ENCODE assay signal across 8 cellular contexts in genomic region chr18:3525870-3526420, GRCh38.
DNase-seq lines count a peak whose midpoint lies in the region; ATAC-seq, FAIRE-seq and TF ChIP-seq lines count a peak whose summit lies in the region.

No MANE protein-coding gene starts in this region.

- BruUV-seq in GM12878 (replicated peaks; lab: Mats Ljungman, UMichigan): no TSS peak

- POLR2A ChIA-PET in CD8-positive, alpha-beta memory T cell (lab: Charles Lee): interaction anchor here (0.5 to 1.7 kb wide), 4 partner anchors 67 to 751 kb away, joined by 4 to 5 read pairs (median 5); partner anchors contain the start of gene TGIF1
- POLR2A ChIA-PET in GM12878 (lab: Charles Lee): interaction anchor here (0.6 to 2.4 kb wide), 14 partner anchors 10 to 279 kb away, joined by 3 to 12 read pairs (median 5); no protein-coding TSS in a partner anchor

- no peak for TF ChIP-seq POLR2A in GM12878 (IDR thresholded peaks at IDR 0.05; ENCODE audit: low read depth, low read length)

- peak overlapping the region; percentile 62 for H3K4me2 ChIP-seq in GM12878 (ENCODE audit: control insufficient read depth, insufficient read depth)

- peaks cover 0 to 6% (median 0%) of the 10 kb centered on the region in 3 donors for H3K36me3 Mint-ChIP-seq in CD8-positive, alpha-beta memory T cell

- peak overlapping the region in 7 of 8 donors; percentile 2 to 93 (median 71) for H3K27ac Mint-ChIP-seq in CD8-positive, alpha-beta memory T cell

- no peaks in the 10 kb centered on the region for H3K27me3 ChIP-seq in CD8-positive, alpha-beta memory T cell (ENCODE audit: insufficient read depth, low read length, poor library complexity, severe bottlenecking)
- no peaks in the 10 kb centered on the region for H3K27me3 ChIP-seq in GM12878 (replicated peaks in 1 of 2; ENCODE audit: control insufficient read depth in 2 of 2, insufficient read depth in 2 of 2, low read length in 1 of 2)

- peak; percentile 73 to 82; a peak in 2 of 4 replicates for TF ChIP-seq EP300 in GM12878 (IDR thresholded peaks at IDR 0.05; ENCODE audit: borderline replicate concordance in 1 of 2, control insufficient read depth in 1 of 2, low read depth in 2 of 2, low read length in 2 of 2)

- H3K79me2 ChIP-seq in GM12878 (ENCODE audit: control insufficient read depth, insufficient read depth, low read length): no peaks in the 10 kb centered on the region

- CTCF ChIA-PET in CD8-positive, alpha-beta memory T cell (lab: Charles Lee): interaction anchor here (0.6 to 1.5 kb wide), 4 partner anchors 9 to 71 kb away, joined by 3 to 6 read pairs (median 4); no protein-coding TSS in a partner anchor
- CTCF ChIA-PET in GM12878 (lab: Yijun Ruan, JAX): interaction anchor here (0.7 to 4.1 kb wide), 14 partner anchors 14 to 248 kb away, joined by 3 to 23 read pairs (median 6); no protein-coding TSS in a partner anchor

- H2AFZ ChIP-seq in GM12878 (ENCODE audit: control insufficient read depth, low read depth, low read length): no peak overlapping the region; the same call in 1 of the 2 replicates

- RAD21 ChIA-PET in GM12878 (lab: Charles Lee; ENCODE audit: unreplicated experiment): interaction anchor here (0.5 to 3.6 kb wide), 25 partner anchors 13 to 785 kb away, joined by 3 to 36 read pairs (median 7); no protein-coding TSS in a partner anchor

- SMC1A ChIA-PET in GM12878 (lab: Charles Lee; ENCODE audit: uncharacterized antibody, unreplicated experiment): interaction anchor here (0.6 to 3.8 kb wide), 27 partner anchors 9 to 247 kb away, joined by 3 to 54 read pairs (median 4); no protein-coding TSS in a partner anchor

- H3K4me3 ChIP-seq in CD8-positive, alpha-beta memory T cell (ENCODE audit: low read length): peak overlapping the region; percentile 26
- peak overlapping the region; percentile 16 for H3K4me3 ChIP-seq in GM12878

- peak overlapping the region; percentile 28 to 90 (median 77) for H3K4me3 Mint-ChIP-seq in CD8-positive, alpha-beta memory T cell

- no peak overlapping the region for H3K9ac ChIP-seq in GM12878 (ENCODE audit: control insufficient read depth, insufficient read depth, low read length)

- ATAC-seq in HG03442 (IDR thresholded peaks at IDR 0.05; ENCODE audit: unreplicated experiment) (peak; percentile 80), GM12878 (peak; percentile 83)

- peaks cover 13% of the 10 kb centered on the region for H3K4me1 ChIP-seq in CD8-positive, alpha-beta memory T cell (ENCODE audit: insufficient read depth, low read length)
- H3K4me1 ChIP-seq in GM12878 (ENCODE audit: control insufficient read depth, insufficient read depth, low read length): peaks cover 12% of the 10 kb centered on the region

- no peaks in the 10 kb centered on the region for H3K36me3 ChIP-seq in CD8-positive, alpha-beta memory T cell (ENCODE audit: insufficient read depth, low read length)
- H3K36me3 ChIP-seq in GM12878 (ENCODE audit: control insufficient read depth in 2 of 2, insufficient read depth in 2 of 2, low read length in 1 of 2): no peaks in the 10 kb centered on the region

- intact Hi-C loops in GM12878 (cut with micrococcal nuclease; ENCODE audit: unreplicated experiment): loop anchor here (1.0 to 5.0 kb wide), 2 partner anchors 60 to 79 kb away; no protein-coding TSS in a partner anchor

- no peaks in the 10 kb centered on the region for H3K27me3 Mint-ChIP-seq in CD8-positive, alpha-beta memory T cell

- H3K27ac ChIP-seq in CD8-positive, alpha-beta memory T cell (ENCODE audit: low read depth, low read length): no peak overlapping the region
- no peak overlapping the region for H3K27ac ChIP-seq in GM12878 (ENCODE audit: control insufficient read depth, insufficient read depth)

- FAIRE-seq in GM12878 (lab: Jason Lieb, UNC) (no peak), HTR-8/SVneo (lab: Jason Lieb, UNC) (no peak)

- H4K20me1 ChIP-seq in GM12878 (ENCODE audit: control insufficient read depth, insufficient read depth): no peaks in the 10 kb centered on the region

- DNase-seq in CD8-positive, alpha-beta memory T cell: peak; percentile 9 to 75 (median 26)
- DNase-seq in GM19240 (ENCODE audit: insufficient read length, low spot score) (peak; percentile 19), SKM-1 (lab: John Stamatoyannopoulos, UW; ENCODE audit: unreplicated experiment) (peak; percentile 25), GM12878 (ENCODE audit: low read depth, low spot score) (peak; percentile 65), putamen (ENCODE audit: low spot score) (peak; percentile 67), HPDE6-E6E7 (ENCODE audit: extremely low spot score) (no peak), HTR-8/SVneo (ENCODE audit: insufficient read length, low spot score) (no peak)

- peaks cover 16 to 19% (median 19%) of the 10 kb centered on the region in 3 donors for H3K4me1 Mint-ChIP-seq in CD8-positive, alpha-beta memory T cell

- peaks cover 0 to 9% (median 8%) of the 10 kb centered on the region in 5 donors for H3K9me3 Mint-ChIP-seq in CD8-positive, alpha-beta memory T cell

- no peak for TF ChIP-seq CTCF in GM12878 (IDR thresholded peaks at IDR 0.05 in 2 of 3, conservative IDR thresholded peaks at IDR 0.05 in 1 of 3; ENCODE audit: control insufficient read depth in 2 of 3, extremely low read depth in 1 of 3, insufficient read depth in 1 of 3, low read depth in 3 of 3, low read length in 3 of 3)

- no peaks in the 10 kb centered on the region for H3K9me3 ChIP-seq in CD8-positive, alpha-beta memory T cell (ENCODE audit: low read length)
- peaks cover 7% of the 10 kb centered on the region; the same call in 2 of the 3 replicates for H3K9me3 ChIP-seq in GM12878 (replicated peaks; ENCODE audit: control insufficient read depth, insufficient read depth, low read length)

- in situ Hi-C loops in GM12878 (cut with MboI): no loop called here

- 0 out of 2 replicates have a peak, but pooled peaks have one; percentile 3 for TF ChIP-seq RAD21 in GM12878 (IDR thresholded peaks at IDR 0.05; ENCODE audit: insufficient read depth, low read depth, low read length)

- WGBS in GM12878 (ENCODE audit: insufficient coverage, insufficient replicate concordance, low lambda C conversion rate, missing lambda C conversion rate): 3% methylated on average over 10 of the region's 10 CpGs

TF ChIP-seq in GM12878, 131 proteins besides CTCF, POLR2A, EP300 and RAD21 (continues in another document):
- TF ChIP-seq KAT2A (conservative IDR thresholded peaks at IDR 0.05; ENCODE audit: control insufficient read depth, low read depth, low read length) (no peak), TBL1XR1 (IDR thresholded peaks at IDR 0.05; ENCODE audit: low read depth, low read length) (peak; percentile 75), HDGF (IDR thresholded peaks at IDR 0.05) (no peak; the same call in 1 of the 2 replicates), ATF7 (IDR thresholded peaks at IDR 0.05; ENCODE audit: low read depth) (peak; percentile 78), ESRRA (IDR thresholded peaks at IDR 0.05; ENCODE audit: low read length) (peak; percentile 89; the same call in 1 of the 2 replicates), TAF1 (IDR thresholded peaks at IDR 0.05; ENCODE audit: borderline replicate concordance, low read depth, low read length) (no peak), STAT1 (conservative IDR thresholded peaks at IDR 0.05) (no peak), ZNF687 (IDR thresholded peaks at IDR 0.05) (peak; percentile 66), KLF5 (IDR thresholded peaks at IDR 0.05; ENCODE audit: partially characterized antibody) (no peak), MYB (IDR thresholded peaks at IDR 0.05; ENCODE audit: borderline replicate concordance, low read depth, low read length) (no peak)
- TF ChIP-seq, protein P1, sequence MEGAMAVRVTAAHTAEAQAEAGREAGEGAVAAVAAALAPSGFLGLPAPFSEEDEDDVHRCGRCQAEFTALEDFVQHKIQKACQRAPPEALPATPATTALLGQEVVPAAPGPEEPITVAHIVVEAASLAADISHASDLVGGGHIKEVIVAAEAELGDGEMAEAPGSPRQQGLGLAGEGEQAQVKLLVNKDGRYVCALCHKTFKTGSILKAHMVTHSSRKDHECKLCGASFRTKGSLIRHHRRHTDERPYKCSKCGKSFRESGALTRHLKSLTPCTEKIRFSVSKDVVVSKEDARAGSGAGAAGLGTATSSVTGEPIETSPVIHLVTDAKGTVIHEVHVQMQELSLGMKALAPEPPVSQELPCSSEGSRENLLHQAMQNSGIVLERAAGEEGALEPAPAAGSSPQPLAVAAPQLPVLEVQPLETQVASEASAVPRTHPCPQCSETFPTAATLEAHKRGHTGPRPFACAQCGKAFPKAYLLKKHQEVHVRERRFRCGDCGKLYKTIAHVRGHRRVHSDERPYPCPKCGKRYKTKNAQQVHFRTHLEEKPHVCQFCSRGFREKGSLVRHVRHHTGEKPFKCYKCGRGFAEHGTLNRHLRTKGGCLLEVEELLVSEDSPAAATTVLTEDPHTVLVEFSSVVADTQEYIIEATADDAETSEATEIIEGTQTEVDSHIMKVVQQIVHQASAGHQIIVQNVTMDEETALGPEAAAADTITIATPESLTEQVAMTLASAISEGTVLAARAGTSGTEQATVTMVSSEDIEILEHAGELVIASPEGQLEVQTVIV (IDR thresholded peaks at IDR 0.05; ENCODE audit: borderline replicate concordance, partially characterized antibody): no peak

Comparison
In these comparisons a context has a peak if more than half of its experiments do, and no peak if none do; other contexts are left out.
1. DNase-seq: peak in CD8-positive, alpha-beta memory T cell (5 of 5), GM19240 (single experiment), SKM-1 (single experiment), GM12878 (single experiment) and putamen (single experiment); none in HPDE6-E6E7 (single experiment) and HTR-8/SVneo (single experiment).